21 cellular contexts compared by ENCODE assay signal in the genomic region with DNA sequence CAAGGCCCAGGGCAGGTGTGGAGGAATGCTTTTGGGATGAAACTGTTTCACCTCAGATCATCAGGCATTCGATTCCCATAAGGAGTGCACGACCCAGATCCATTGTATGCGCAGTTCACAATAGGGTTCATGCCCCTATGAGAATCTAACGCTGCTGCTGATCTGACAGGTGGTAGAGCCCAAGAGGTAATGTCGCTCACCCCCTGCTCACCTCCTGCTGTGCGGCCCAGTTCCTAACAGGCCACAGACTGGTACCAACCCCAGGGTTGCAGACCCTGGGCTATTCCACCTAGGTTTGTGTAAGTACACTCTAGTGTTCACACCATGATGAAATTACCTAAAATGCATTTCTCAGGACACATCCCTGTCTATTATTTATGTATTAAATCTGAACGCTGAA.
A peak's percentile ranks its signal among the peaks of the same experiment; 100 is the strongest.
DNase-seq lines count a peak whose midpoint lies in the region; ATAC-seq, FAIRE-seq and TF ChIP-seq lines count a peak whose summit lies in the region.
"Had no signal": no experiment of that assay in that cellular context is flagged by ENCODE, and none has a peak within 500 bp of the region (broad histone marks: within the 10 kb centered on the region; RNA-seq: fewer than 3 reads in every experiment).

No MANE protein-coding gene starts in this region.

- no peaks in the 10 kb centered on the region for H4K20me1 ChIP-seq in SK-N-SH (ENCODE audit: insufficient read depth)

- no peaks in the 10 kb centered on the region for H3K9me3 ChIP-seq in SK-N-SH

- no peak for ATAC-seq in SK-N-SH treated with all-trans-retinoic acid at 6 μM for 48 hours
- no peak for ATAC-seq in natural killer cell treated with Interleukin-12 subunit alpha and Interleukin-12 subunit beta and Interleukin-15 and Interleukin-18, amount 100 ng/mL, for 72 hours

- H3K9me2 ChIP-seq in SK-N-SH, result no peaks in the 10 kb centered on the region

- no peaks in the 10 kb centered on the region for H3K27me3 ChIP-seq in SK-N-SH (ENCODE audit: insufficient read depth)
- H3K27me3 ChIP-seq in bronchial epithelial cell (ENCODE audit: control insufficient read depth, insufficient read depth, low read length), result no peaks in the 10 kb centered on the region
- H3K27me3 ChIP-seq in dorsolateral prefrontal cortex, result peaks cover 0 to 24% (median 0%) of the 10 kb centered on the region in 45 donors

- no peak for TF ChIP-seq EP300 in SK-N-SH (IDR thresholded peaks at IDR 0.05; ENCODE audit: borderline replicate concordance in 1 of 2, low read depth in 1 of 2, low read length in 1 of 2)

- H3K36me3 ChIP-seq in SK-N-SH (replicated peaks in 1 of 2; ENCODE audit: control insufficient read depth in 1 of 2, insufficient read depth in 2 of 2, low read length in 1 of 2) (no peaks in the 10 kb centered on the region), bronchial epithelial cell (ENCODE audit: control insufficient read depth, insufficient read depth, low read length) (no peaks in the 10 kb centered on the region)

- POLR2A ChIA-PET in SK-N-SH (lab: Yijun Ruan, JAX), result no interaction called here

- peak overlapping the region; percentile 58; the same call in 1 of the 2 replicates for H3K4me2 ChIP-seq in SK-N-SH
- H3K4me2 ChIP-seq: KMS-11 had no signal

- no peak for TF ChIP-seq CTCF in SK-N-SH (IDR thresholded peaks at IDR 0.05)
- TF ChIP-seq CTCF in bronchial epithelial cell (IDR thresholded peaks at IDR 0.05; ENCODE audit: insufficient read depth, low read length, severe bottlenecking), result no peak
- no peak for TF ChIP-seq CTCF in osteocyte (IDR thresholded peaks at IDR 0.05)
- no peak for TF ChIP-seq CTCF in type B pancreatic cell (conservative IDR thresholded peaks at IDR 0.05)
- no peak for TF ChIP-seq CTCF in dorsolateral prefrontal cortex (IDR thresholded peaks at IDR 0.05 in 54 of 56, conservative IDR thresholded peaks at IDR 0.05 in 2 of 56; ENCODE audit: low read depth in 1 of 56, partially characterized antibody in 56 of 56)

- no peak overlapping the region for H2AFZ ChIP-seq in SK-N-SH (ENCODE audit: low read depth)

- no peaks in the 10 kb centered on the region for H3K27me3 Mint-ChIP-seq in osteocyte (ENCODE audit: unreplicated experiment)
- peaks cover 5% of the 10 kb centered on the region for H3K27me3 Mint-ChIP-seq in type B pancreatic cell
- H3K27me3 Mint-ChIP-seq in natural killer cell treated with Interleukin-12 subunit alpha and Interleukin-12 subunit beta and Interleukin-15 and Interleukin-18, amount 100 ng/mL, for 72 hours, result peaks cover 3 to 7% of the 10 kb centered on the region in 2 donors

- 96% methylated on average over 7 of the region's 7 CpGs for WGBS in SK-N-SH (ENCODE audit: low lambda C conversion rate)

- no peaks in the 10 kb centered on the region for H3K79me2 ChIP-seq in SK-N-SH (ENCODE audit: insufficient read depth)

- peak overlapping the region in 1 of 2 experiments; percentile 92; a peak in 1 of 4 replicates for H3K27ac ChIP-seq in SK-N-SH (ENCODE audit: low read depth in 2 of 2, low read length in 1 of 2)
- no peak overlapping the region for H3K27ac ChIP-seq in dorsolateral prefrontal cortex
- H3K27ac ChIP-seq: 22Rv1, KMS-11 had no signal

- FAIRE-seq in bronchial epithelial cell (lab: Jason Lieb, UNC), result peak; percentile 58
- FAIRE-seq: H1 had no signal

- peaks cover 23 to 24% of the 10 kb centered on the region in 2 experiments; a peak in 3 of 4 replicates for H3K4me1 ChIP-seq in SK-N-SH (ENCODE audit: control insufficient read depth in 1 of 2, insufficient read depth in 2 of 2, low read depth in 1 of 2, low read length in 1 of 2)

- H3F3A ChIP-seq in SK-N-SH (replicated peaks; ENCODE audit: insufficient read depth), result peaks cover 28% of the 10 kb centered on the region

- no peak for DNase-seq in SK-N-SH
- no peak for DNase-seq in bronchial epithelial cell (ENCODE audit: low read depth)
- DNase-seq in osteocyte (ENCODE audit: extremely low spot score, unreplicated experiment), result no peak
- DNase-seq in type B pancreatic cell (ENCODE audit: extremely low spot score, unreplicated experiment), result peak; percentile 52
- no peak for DNase-seq in dorsolateral prefrontal cortex
- DNase-seq in natural killer cell treated with Interleukin-12 subunit alpha and Interleukin-12 subunit beta and Interleukin-15 and Interleukin-18, amount 100 ng/mL, for 72 hours (ENCODE audit: low spot score), result no peak
- no peak for DNase-seq in NCI-H774 (lab: John Stamatoyannopoulos, UW)
- DNase-seq: ACHN, DMS153, HCEC 1CT, NCI-H1417 treated with DMSO at 0.1 percent for 48 hours, NCI-H1694 treated with DMSO at 0.1 percent for 48 hours, NCI-H2081 treated with DMSO at 0.1 percent for 48 hours, NCI-H2171 treated with DMSO at 0.1 percent for 48 hours, NCI-H524, NCI-H748 treated with DMSO at 0.1 percent for 48 hours had no signal

- intact Hi-C loops in dorsolateral prefrontal cortex (cut with DNase I), result loop anchor here (5.0 to 10.0 kb wide), 2 partner anchors 257 to 319 kb away; a partner anchor contains a TSS

- H3K4me3 ChIP-seq in SK-N-SH (ENCODE audit: low read depth in 2 of 2, low read length in 1 of 2), result no peak overlapping the region
- no peak overlapping the region for H3K4me3 ChIP-seq in bronchial epithelial cell (ENCODE audit: low read depth, low read length)
- H3K4me3 ChIP-seq in dorsolateral prefrontal cortex, result no peak overlapping the region

- TF ChIP-seq RAD21 in SK-N-SH (IDR thresholded peaks at IDR 0.05; ENCODE audit: low read length), result no peak

- CTCF ChIA-PET in SK-N-SH (lab: Yijun Ruan, JAX), result interaction anchor here (2.4 kb wide), 1 partner anchor 252 kb away, joined by 11 read pairs; no protein-coding TSS in a partner anchor

- peaks cover 88% of the 10 kb centered on the region for H3K4me1 Mint-ChIP-seq in osteocyte (ENCODE audit: unreplicated experiment)
- H3K4me1 Mint-ChIP-seq in type B pancreatic cell (ENCODE audit: unreplicated experiment), result peaks cover 31% of the 10 kb centered on the region
- no peaks in the 10 kb centered on the region for H3K4me1 Mint-ChIP-seq in natural killer cell treated with Interleukin-12 subunit alpha and Interleukin-12 subunit beta and Interleukin-15 and Interleukin-18, amount 100 ng/mL, for 72 hours (ENCODE audit: low read depth in 2 of 2)

- H3K9me3 Mint-ChIP-seq in osteocyte (ENCODE audit: unreplicated experiment) (peaks cover 3% of the 10 kb centered on the region), type B pancreatic cell (peaks cover 4% of the 10 kb centered on the region)
- H3K9me3 Mint-ChIP-seq in natural killer cell treated with Interleukin-12 subunit alpha and Interleukin-12 subunit beta and Interleukin-15 and Interleukin-18, amount 100 ng/mL, for 72 hours, result no peaks in the 10 kb centered on the region

- H3K27ac Mint-ChIP-seq in osteocyte (ENCODE audit: unreplicated experiment) (peak overlapping the region; percentile 96), type B pancreatic cell (no peak overlapping the region)
- H3K27ac Mint-ChIP-seq in natural killer cell treated with Interleukin-12 subunit alpha and Interleukin-12 subunit beta and Interleukin-15 and Interleukin-18, amount 100 ng/mL, for 72 hours, result no peak overlapping the region
- H3K27ac Mint-ChIP-seq: IgD-negative memory B cell had no signal

- H3K9ac ChIP-seq in SK-N-SH, result no peak overlapping the region; the same call in 1 of the 2 replicates
- H3K9ac ChIP-seq: KMS-11 had no signal

- no peaks in the 10 kb centered on the region for H3K36me3 Mint-ChIP-seq in osteocyte (ENCODE audit: unreplicated experiment)
- H3K36me3 Mint-ChIP-seq in type B pancreatic cell, result peaks cover 4% of the 10 kb centered on the region
- H3K36me3 Mint-ChIP-seq in natural killer cell treated with Interleukin-12 subunit alpha and Interleukin-12 subunit beta and Interleukin-15 and Interleukin-18, amount 100 ng/mL, for 72 hours, result no peaks in the 10 kb centered on the region

- no peak overlapping the region for H3K4me3 Mint-ChIP-seq in osteocyte (ENCODE audit: unreplicated experiment)
- no peak overlapping the region for H3K4me3 Mint-ChIP-seq in type B pancreatic cell
- H3K4me3 Mint-ChIP-seq in natural killer cell treated with Interleukin-12 subunit alpha and Interleukin-12 subunit beta and Interleukin-15 and Interleukin-18, amount 100 ng/mL, for 72 hours, result no peak overlapping the region
- H3K4me3 Mint-ChIP-seq: IgD-negative memory B cell had no signal

TF ChIP-seq in SK-N-SH, 30 proteins besides CTCF, POLR2A, EP300 and RAD21 (continues in another document):
- TF ChIP-seq MXI1 (IDR thresholded peaks at IDR 0.05; ENCODE audit: low read depth, low read length) (no peak), CHD2 (IDR thresholded peaks at IDR 0.05; ENCODE audit: low read length, partially characterized antibody) (no peak), POLR2AphosphoS5 (IDR thresholded peaks at IDR 0.05; ENCODE audit: low read depth, low read length) (no peak)
- TF ChIP-seq, protein P1, sequence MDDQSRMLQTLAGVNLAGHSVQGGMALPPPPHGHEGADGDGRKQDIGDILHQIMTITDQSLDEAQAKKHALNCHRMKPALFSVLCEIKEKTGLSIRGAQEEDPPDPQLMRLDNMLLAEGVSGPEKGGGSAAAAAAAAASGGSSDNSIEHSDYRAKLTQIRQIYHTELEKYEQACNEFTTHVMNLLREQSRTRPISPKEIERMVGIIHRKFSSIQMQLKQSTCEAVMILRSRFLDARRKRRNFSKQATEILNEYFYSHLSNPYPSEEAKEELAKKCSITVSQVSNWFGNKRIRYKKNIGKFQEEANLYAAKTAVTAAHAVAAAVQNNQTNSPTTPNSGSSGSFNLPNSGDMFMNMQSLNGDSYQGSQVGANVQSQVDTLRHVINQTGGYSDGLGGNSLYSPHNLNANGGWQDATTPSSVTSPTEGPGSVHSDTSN (IDR thresholded peaks at IDR 0.05), result no peak

TF ChIP-seq in SK-N-SH treated with all-trans-retinoic acid at 6 μM for 48 hours, 23 proteins besides CTCF, POLR2A, EP300 and RAD21 (continues in another document):
- TF ChIP-seq BACH2 (CRISPR knock-in tag; IDR thresholded peaks at IDR 0.05; ENCODE audit: borderline replicate concordance) (no peak), ARNTL (CRISPR knock-in tag; IDR thresholded peaks at IDR 0.05; ENCODE audit: borderline replicate concordance, low read depth) (no peak), ZC3H10 (CRISPR knock-in tag; IDR thresholded peaks at IDR 0.05) (no peak), ZNF8 (CRISPR knock-in tag; IDR thresholded peaks at IDR 0.05) (no peak)
- TF ChIP-seq, protein P2, sequence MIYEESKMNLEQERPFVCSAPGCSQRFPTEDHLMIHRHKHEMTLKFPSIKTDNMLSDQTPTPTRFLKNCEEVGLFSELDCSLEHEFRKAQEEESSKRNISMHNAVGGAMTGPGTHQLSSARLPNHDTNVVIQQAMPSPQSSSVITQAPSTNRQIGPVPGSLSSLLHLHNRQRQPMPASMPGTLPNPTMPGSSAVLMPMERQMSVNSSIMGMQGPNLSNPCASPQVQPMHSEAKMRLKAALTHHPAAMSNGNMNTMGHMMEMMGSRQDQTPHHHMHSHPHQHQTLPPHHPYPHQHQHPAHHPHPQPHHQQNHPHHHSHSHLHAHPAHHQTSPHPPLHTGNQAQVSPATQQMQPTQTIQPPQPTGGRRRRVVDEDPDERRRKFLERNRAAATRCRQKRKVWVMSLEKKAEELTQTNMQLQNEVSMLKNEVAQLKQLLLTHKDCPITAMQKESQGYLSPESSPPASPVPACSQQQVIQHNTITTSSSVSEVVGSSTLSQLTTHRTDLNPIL (CRISPR knock-in tag; IDR thresholded peaks at IDR 0.05; ENCODE audit: low read depth), result no peak
